9 cellular contexts compared by ENCODE assay signal in the genomic region with DNA sequence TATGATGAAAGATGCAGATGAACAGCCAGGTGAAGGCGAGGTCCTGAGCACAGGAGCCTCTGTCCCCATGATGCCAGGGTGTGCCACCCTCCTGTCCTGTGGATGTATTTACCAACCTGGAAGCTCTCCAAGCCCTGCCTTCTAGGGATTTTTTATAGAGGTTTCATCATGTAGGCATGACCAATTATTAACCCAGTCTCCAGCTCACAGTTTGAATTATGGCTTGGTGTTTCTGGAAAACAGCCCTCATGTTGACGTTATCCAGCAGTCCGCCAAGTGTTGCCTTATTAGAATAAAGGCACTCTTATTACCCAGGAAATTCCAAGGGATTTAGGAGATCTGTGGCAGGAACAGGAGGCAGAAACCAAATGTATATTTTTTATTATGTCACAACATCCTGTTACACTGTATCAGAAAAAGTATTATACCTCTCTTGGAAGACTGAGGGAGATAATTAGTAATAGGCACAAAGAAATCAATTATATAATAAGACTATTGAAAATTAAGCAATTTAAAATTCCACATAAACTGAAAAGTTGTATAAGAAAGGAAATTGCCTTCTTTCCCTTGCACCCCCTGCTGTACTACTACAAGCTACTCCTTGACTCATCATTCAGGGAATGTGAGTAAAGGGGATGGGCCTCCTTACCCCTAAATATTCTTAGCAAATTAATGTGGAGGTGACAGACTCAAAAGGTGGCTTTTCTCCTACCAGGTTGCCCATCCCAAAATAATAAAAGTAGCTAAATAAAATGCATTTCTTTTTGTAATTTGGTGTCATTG.
DNase-seq lines count a peak whose midpoint lies in the region; ATAC-seq and FAIRE-seq lines count a peak whose summit lies in the region.
"Had no signal": no experiment of that assay in that cellular context is flagged by ENCODE, and none has a peak within 500 bp of the region (broad histone marks: within the 10 kb centered on the region; RNA-seq: fewer than 3 reads in every experiment).

No MANE protein-coding gene starts in this region.

- POLR2A ChIA-PET in activated CD4-positive, alpha-beta T cell treated with anti-CD3 and anti-CD28 coated beads for 36 hours (lab: Charles Lee): no interaction called here

- CTCF ChIA-PET in activated CD4-positive, alpha-beta T cell treated with anti-CD3 and anti-CD28 coated beads for 36 hours (lab: Charles Lee): no interaction called here

- DNase-seq in NCI-H510A treated with DMSO at 0.1 percent for 48 hours (lab: John Stamatoyannopoulos, UW) (peak; percentile 19), NCI-H510A (lab: John Stamatoyannopoulos, UW) (no peak), SK-MEL-5 (ENCODE audit: low read depth, low spot score) (peak; percentile 65), iPS-NIHi11 (ENCODE audit: low spot score) (peak; percentile 10), urothelium cell line (ENCODE audit: low spot score) (peak; percentile 32), retina (no peak)
- DNase-seq in activated CD4-positive, alpha-beta T cell treated with anti-CD3 and anti-CD28 coated beads, Interleukin-2, amount 50 U/mL, for 4 hours: no peak
- DNase-seq in activated CD4-positive, alpha-beta T cell treated with anti-CD3 and anti-CD28 coated beads for 36 hours: no peak
- DNase-seq: effector CD4-positive, alpha-beta T cell had no signal

- no peak for FAIRE-seq in urothelium cell line (lab: Jason Lieb, UNC)

- peaks cover under 1% of the 10 kb centered on the region for H3K27me3 Mint-ChIP-seq in activated CD4-positive, alpha-beta T cell treated with anti-CD3 and anti-CD28 coated beads for 36 hours

- no peaks in the 10 kb centered on the region for H3K9me3 Mint-ChIP-seq in activated CD4-positive, alpha-beta T cell treated with anti-CD3 and anti-CD28 coated beads for 36 hours (ENCODE audit: low read depth)

- H3K27ac Mint-ChIP-seq in activated CD4-positive, alpha-beta T cell treated with anti-CD3 and anti-CD28 coated beads for 36 hours: no peak overlapping the region

- intact Hi-C loops in activated CD4-positive, alpha-beta T cell treated with anti-CD3 and anti-CD28 coated beads for 36 hours (cut with DNase I, micrococcal nuclease): no loop called here

- ATAC-seq in activated CD4-positive, alpha-beta T cell treated with anti-CD3 and anti-CD28 coated beads for 36 hours: no peak

- no peak overlapping the region for H3K4me3 Mint-ChIP-seq in activated CD4-positive, alpha-beta T cell treated with anti-CD3 and anti-CD28 coated beads for 36 hours

- in situ Hi-C loops in SK-MEL-5 (cut with HindIII; ENCODE audit: low pct_unique_long_range_greater_than_20kb, low sequenced_read_pairs): no loop called here

- H3K4me1 Mint-ChIP-seq in activated CD4-positive, alpha-beta T cell treated with anti-CD3 and anti-CD28 coated beads for 36 hours: no peaks in the 10 kb centered on the region

- H3K36me3 Mint-ChIP-seq in activated CD4-positive, alpha-beta T cell treated with anti-CD3 and anti-CD28 coated beads for 36 hours (ENCODE audit: low read depth): no peaks in the 10 kb centered on the region

Comparison
In these comparisons a context has a peak if more than half of its experiments do, and no peak if none do; other contexts are left out.
1. DNase-seq: peak in NCI-H510A treated with DMSO at 0.1 percent for 48 hours (single experiment), SK-MEL-5 (single experiment), iPS-NIHi11 (single experiment) and urothelium cell line (single experiment); none in NCI-H510A (single experiment), activated CD4-positive, alpha-beta T cell treated with anti-CD3 and anti-CD28 coated beads, Interleukin-2, amount 50 U/mL, for 4 hours (0 of 2), retina (single experiment) and activated CD4-positive, alpha-beta T cell treated with anti-CD3 and anti-CD28 coated beads for 36 hours (single experiment).